In the genomic region with DNA sequence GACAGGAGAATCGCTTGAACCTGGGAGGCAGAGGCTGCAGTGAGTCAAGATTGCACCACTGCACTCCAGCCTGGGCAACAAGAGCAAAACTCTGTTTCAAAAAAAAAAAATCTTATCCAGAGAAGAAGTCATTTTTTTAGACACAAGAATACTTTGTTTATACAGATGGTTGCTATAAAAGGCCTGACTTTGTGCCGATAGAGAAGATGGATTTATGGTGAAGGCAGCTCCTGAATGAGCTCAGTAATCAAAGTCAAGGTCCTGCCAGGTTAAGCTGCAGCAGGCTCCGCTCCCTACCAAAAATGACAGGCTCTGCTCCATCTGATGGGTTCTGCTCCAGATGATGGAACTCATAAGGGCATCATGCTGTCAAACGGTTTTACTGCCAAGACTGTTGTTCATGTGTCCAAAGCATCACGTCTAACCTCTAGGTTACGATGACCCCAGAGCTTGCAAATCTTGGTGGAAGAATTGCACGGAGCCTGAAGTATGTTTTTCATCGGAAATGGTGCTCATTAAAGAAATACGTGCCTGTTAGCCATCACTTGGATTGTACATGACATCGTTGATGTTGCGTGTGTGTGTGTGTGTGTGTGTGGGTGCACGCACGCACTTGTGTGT, we compare ENCODE assay signal across 19 cellular contexts. TPM values are rescaled to one million over a fixed set of nuclear protein-coding genes. Genes with fewer than 3 reads are reported as not detected.
DNase-seq lines count a peak whose midpoint lies in the region; ATAC-seq and TF ChIP-seq lines count a peak whose summit lies in the region.
"Had no signal": no experiment of that assay in that cellular context is flagged by ENCODE, and none has a peak within 500 bp of the region (broad histone marks: within the 10 kb centered on the region; RNA-seq: fewer than 3 reads in every experiment).

No MANE protein-coding gene starts in this region.

- peaks cover 20% of the 10 kb centered on the region for H3K9me3 Mint-ChIP-seq in activated naive CD8-positive, alpha-beta T cell treated with anti-CD3 and anti-CD28 coated beads, Interleukin-2, amount 50 U/mL, for 24 hours
- H3K9me3 Mint-ChIP-seq in activated naive CD8-positive, alpha-beta T cell treated with anti-CD3 and anti-CD28 coated beads for 36 hours, result peaks cover 11% of the 10 kb centered on the region
- H3K9me3 Mint-ChIP-seq in type B pancreatic cell, result peaks cover 3% of the 10 kb centered on the region
- H3K9me3 Mint-ChIP-seq in Caco-2 (ENCODE audit: unreplicated experiment), result peaks cover 17% of the 10 kb centered on the region

- H3K27ac Mint-ChIP-seq in activated naive CD8-positive, alpha-beta T cell treated with anti-CD3 and anti-CD28 coated beads, Interleukin-2, amount 50 U/mL, for 24 hours, result peak overlapping the region; percentile 30
- H3K27ac Mint-ChIP-seq in activated naive CD8-positive, alpha-beta T cell treated with anti-CD3 and anti-CD28 coated beads for 36 hours, result no peak overlapping the region
- H3K27ac Mint-ChIP-seq in type B pancreatic cell (peak overlapping the region; percentile 76), Caco-2 (ENCODE audit: unreplicated experiment) (no peak overlapping the region)
- H3K27ac Mint-ChIP-seq: memory B cell had no signal

- DNase-seq in activated naive CD8-positive, alpha-beta T cell treated with anti-CD3 and anti-CD28 coated beads, Interleukin-2, amount 50 U/mL, for 24 hours, result no peak
- no peak for DNase-seq in activated naive CD8-positive, alpha-beta T cell treated with anti-CD3 and anti-CD28 coated beads for 36 hours
- DNase-seq in choroid plexus epithelial cell (ENCODE audit: low read depth), result peak; percentile 37
- DNase-seq in hepatic stellate cell (ENCODE audit: low spot score), result peak; percentile 78
- DNase-seq in type B pancreatic cell (ENCODE audit: extremely low spot score, unreplicated experiment), result no peak
- DNase-seq in Caco-2, result no peak
- DNase-seq in SW 1271 (lab: John Stamatoyannopoulos, UW), result no peak
- DNase-seq: 8988T; activated T-cell treated with anti-CD3 and anti-CD28 coated beads, Interleukin-2, amount 50 U/mL, for 4 hours; amygdala; dorsolateral prefrontal cortex; foreskin melanocyte; NCI-H1436 treated with DMSO at 0.1 percent for 48 hours; NCI-H345; SHP77 treated with DMSO at 0.1 percent for 48 hours had no signal

- H3K36me3 ChIP-seq in Caco-2 (ENCODE audit: control insufficient read depth, insufficient read depth, low read length), result no peaks in the 10 kb centered on the region

- no peak for ATAC-seq in activated naive CD8-positive, alpha-beta T cell treated with anti-CD3 and anti-CD28 coated beads, Interleukin-2, amount 50 U/mL, for 24 hours
- no peak for ATAC-seq in GM21447 (IDR thresholded peaks at IDR 0.05; ENCODE audit: unreplicated experiment)
- ATAC-seq: activated T-cell treated with anti-CD3 and anti-CD28 coated beads, Interleukin-2, amount 50 U/mL, for 4 hours had no signal

- TF ChIP-seq CTCF in choroid plexus epithelial cell (conservative IDR thresholded peaks at IDR 0.05; ENCODE audit: low read depth, low read length) (no peak), type B pancreatic cell (conservative IDR thresholded peaks at IDR 0.05) (no peak), Caco-2 (IDR thresholded peaks at IDR 0.05; ENCODE audit: insufficient read depth in 1 of 2, low read depth in 1 of 2, low read length in 1 of 2, severe bottlenecking in 1 of 2, unreplicated experiment in 1 of 2) (no peak)

- no TSS peak for BruUV-seq in Caco-2 (replicated peaks; lab: Mats Ljungman, UMichigan)

- H3K4me1 ChIP-seq in Caco-2, result peaks cover 49% of the 10 kb centered on the region

- peaks cover 58% of the 10 kb centered on the region for H3K4me1 Mint-ChIP-seq in activated naive CD8-positive, alpha-beta T cell treated with anti-CD3 and anti-CD28 coated beads, Interleukin-2, amount 50 U/mL, for 24 hours
- peaks cover 23% of the 10 kb centered on the region for H3K4me1 Mint-ChIP-seq in activated naive CD8-positive, alpha-beta T cell treated with anti-CD3 and anti-CD28 coated beads for 36 hours
- H3K4me1 Mint-ChIP-seq in type B pancreatic cell (ENCODE audit: unreplicated experiment), result peaks cover 61% of the 10 kb centered on the region
- H3K4me1 Mint-ChIP-seq in Caco-2 (ENCODE audit: low read depth, unreplicated experiment), result peaks cover 43% of the 10 kb centered on the region

- intact Hi-C loops in Caco-2 (cut with micrococcal nuclease; ENCODE audit: unreplicated experiment), result no loop called here

- H3K4me3 Mint-ChIP-seq in activated naive CD8-positive, alpha-beta T cell treated with anti-CD3 and anti-CD28 coated beads, Interleukin-2, amount 50 U/mL, for 24 hours, result no peak overlapping the region
- H3K4me3 Mint-ChIP-seq in activated naive CD8-positive, alpha-beta T cell treated with anti-CD3 and anti-CD28 coated beads for 36 hours, result no peak overlapping the region
- H3K4me3 Mint-ChIP-seq in type B pancreatic cell, result peak overlapping the region; percentile 51
- no peak overlapping the region for H3K4me3 Mint-ChIP-seq in Caco-2 (ENCODE audit: unreplicated experiment)
- H3K4me3 Mint-ChIP-seq: activated T-cell treated with anti-CD3 and anti-CD28 coated beads, Interleukin-2, amount 50 U/mL, for 4 hours; memory B cell; stimulated activated naive CD8-positive, alpha-beta T cell treated with anti-CD3 and anti-CD28 coated beads, Interleukin-15, Interleukin-2, amounts not matched to agents 100 ng/mL and 50 ng/mL, for 24 hours had no signal

- no peak overlapping the region for H3K4me3 ChIP-seq in choroid plexus epithelial cell (ENCODE audit: low read depth, low read length)
- no peak overlapping the region for H3K4me3 ChIP-seq in Caco-2 (ENCODE audit: low read depth, low read length)
- H3K4me3 ChIP-seq: dorsolateral prefrontal cortex, skin epidermis had no signal

- CTCF ChIA-PET in Caco-2 (lab: Charles Lee), result interaction anchor here (1.2 to 4.9 kb wide), 3 partner anchors 22 to 46 kb away, joined by 3 to 46 read pairs (median 4); no protein-coding TSS in a partner anchor

- no peaks in the 10 kb centered on the region for H3K27me3 ChIP-seq in Caco-2 (replicated peaks; ENCODE audit: control insufficient read depth, insufficient read depth, low read length)
- H3K27me3 ChIP-seq: dorsolateral prefrontal cortex had no signal

- H3K27me3 Mint-ChIP-seq in activated naive CD8-positive, alpha-beta T cell treated with anti-CD3 and anti-CD28 coated beads, Interleukin-2, amount 50 U/mL, for 24 hours, result peaks cover 11% of the 10 kb centered on the region
- peaks cover 40% of the 10 kb centered on the region for H3K27me3 Mint-ChIP-seq in activated naive CD8-positive, alpha-beta T cell treated with anti-CD3 and anti-CD28 coated beads for 36 hours
- no peaks in the 10 kb centered on the region for H3K27me3 Mint-ChIP-seq in type B pancreatic cell
- H3K27me3 Mint-ChIP-seq in Caco-2 (ENCODE audit: insufficient read depth, unreplicated experiment), result no peaks in the 10 kb centered on the region

- H3K36me3 Mint-ChIP-seq in activated naive CD8-positive, alpha-beta T cell treated with anti-CD3 and anti-CD28 coated beads, Interleukin-2, amount 50 U/mL, for 24 hours (ENCODE audit: low read depth), result peaks cover 19% of the 10 kb centered on the region
- peaks cover 8% of the 10 kb centered on the region for H3K36me3 Mint-ChIP-seq in activated naive CD8-positive, alpha-beta T cell treated with anti-CD3 and anti-CD28 coated beads for 36 hours
- H3K36me3 Mint-ChIP-seq in type B pancreatic cell (peaks cover 3% of the 10 kb centered on the region), Caco-2 (ENCODE audit: insufficient read depth, unreplicated experiment) (peaks cover 12% of the 10 kb centered on the region)
- H3K36me3 Mint-ChIP-seq: memory B cell had no signal

- POLR2A ChIA-PET in Caco-2 (lab: Charles Lee), result no interaction called here

- H3K9me3 ChIP-seq in Caco-2, result peaks cover 8% of the 10 kb centered on the region

RNA-seq across cellular contexts. Expression of a gene that starts 19.1 kb away (rescaled TPM):
- total RNA-seq in activated naive CD8-positive, alpha-beta T cell treated with anti-CD3 and anti-CD28 coated beads for 36 hours, result under 1 TPM; 0.04 to 0.08 TPM
- total RNA-seq in type B pancreatic cell (ENCODE audit: low replicate concordance) (4.6 and 33.3 TPM in 2 replicates), Caco-2 (2022) (1.9 and 2.7 TPM in 2 replicates)

Comparison
In these comparisons a context has a peak if more than half of its experiments do, and no peak if none do; other contexts are left out.
1. H3K27ac Mint-ChIP-seq: peak in activated naive CD8-positive, alpha-beta T cell treated with anti-CD3 and anti-CD28 coated beads, Interleukin-2, amount 50 U/mL, for 24 hours (single experiment) and type B pancreatic cell (single experiment); none in activated naive CD8-positive, alpha-beta T cell treated with anti-CD3 and anti-CD28 coated beads for 36 hours (single experiment) and Caco-2 (single experiment).
2. DNase-seq: peak in choroid plexus epithelial cell (single experiment) and hepatic stellate cell (single experiment); none in activated naive CD8-positive, alpha-beta T cell treated with anti-CD3 and anti-CD28 coated beads, Interleukin-2, amount 50 U/mL, for 24 hours (single experiment), activated naive CD8-positive, alpha-beta T cell treated with anti-CD3 and anti-CD28 coated beads for 36 hours (single experiment), type B pancreatic cell (single experiment), Caco-2 (0 of 2) and SW 1271 (0 of 2).